12 cellular contexts compared by ENCODE assay signal in the genomic region with DNA sequence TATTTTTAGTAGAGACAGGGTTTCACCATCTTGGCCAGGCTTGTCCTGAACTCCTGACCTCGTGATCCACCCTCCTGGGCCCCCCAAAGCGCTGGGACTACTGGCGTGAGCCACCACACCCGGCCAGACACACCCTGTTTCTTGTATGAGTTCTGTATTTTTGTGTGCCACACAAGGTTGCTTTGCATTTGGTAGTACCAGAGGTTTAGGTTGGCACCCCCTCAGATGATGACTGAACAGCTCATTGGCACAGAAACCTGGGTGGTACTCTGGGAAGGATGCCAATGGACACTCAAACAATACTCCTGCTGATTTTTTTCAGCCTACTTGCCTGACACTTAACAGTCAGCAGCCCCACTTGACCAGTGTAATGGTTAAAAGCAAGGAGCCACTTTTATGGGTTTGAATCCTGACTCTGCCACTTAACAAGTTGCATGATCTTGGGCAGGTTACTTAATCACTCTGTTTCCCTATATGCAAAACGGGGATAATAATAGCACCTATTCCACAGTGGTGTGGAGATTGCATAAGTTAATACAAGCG. TPM values are rescaled to one million over a fixed set of nuclear protein-coding genes. Genes with fewer than 3 reads are reported as not detected.
DNase-seq lines count a peak whose midpoint lies in the region; ATAC-seq, FAIRE-seq and TF ChIP-seq lines count a peak whose summit lies in the region.
"Had no signal": no experiment of that assay in that cellular context is flagged by ENCODE, and none has a peak within 500 bp of the region (broad histone marks: within the 10 kb centered on the region; RNA-seq: fewer than 3 reads in every experiment).

No MANE protein-coding gene starts in this region.

- H3K9me3 ChIP-seq in RWPE2 (ENCODE audit: severe bottlenecking) (no peaks in the 10 kb centered on the region), lung (ENCODE audit: control insufficient read depth in 2 of 2, insufficient read depth in 1 of 2, low read length in 1 of 2) (no peaks in the 10 kb centered on the region), kidney (ENCODE audit: control insufficient read depth in 1 of 2, low read length in 2 of 2) (no peaks in the 10 kb centered on the region)
- H3K9me3 ChIP-seq: body of pancreas had no signal

- H3K36me3 Mint-ChIP-seq in activated naive CD4-positive, alpha-beta T cell treated with anti-CD3 and anti-CD28 coated beads, Interleukin-2, amount 50 U/mL, for 72 hours, result no peaks in the 10 kb centered on the region

- intact Hi-C loops in kidney (cut with DNase I), result no loop called here

- H3K27ac ChIP-seq in RWPE2 (ENCODE audit: poor library complexity, severe bottlenecking) (peak overlapping the region; percentile 27), lung (ENCODE audit: low read depth in 1 of 2, low read length in 1 of 2) (no peak overlapping the region), kidney (ENCODE audit: low read depth in 2 of 2, low read length in 2 of 2) (no peak overlapping the region)
- H3K27ac ChIP-seq: body of pancreas, hepatocyte had no signal

- peaks cover 19% of the 10 kb centered on the region for H3K4me1 ChIP-seq in RWPE2 (ENCODE audit: insufficient read depth, poor library complexity, severe bottlenecking)
- H3K4me1 ChIP-seq in lung (ENCODE audit: control insufficient read depth in 2 of 2, insufficient read depth in 2 of 2, low read length in 2 of 2), result no peaks in the 10 kb centered on the region
- no peaks in the 10 kb centered on the region for H3K4me1 ChIP-seq in kidney (ENCODE audit: control insufficient read depth in 1 of 2, insufficient read depth in 1 of 2, low read depth in 1 of 2, low read length in 2 of 2)
- H3K4me1 ChIP-seq: body of pancreas had no signal

- H3K9ac ChIP-seq in kidney (ENCODE audit: low read length in 2 of 2), result no peak overlapping the region

- no peak overlapping the region for H3K27ac Mint-ChIP-seq in activated naive CD4-positive, alpha-beta T cell treated with anti-CD3 and anti-CD28 coated beads, Interleukin-2, amount 50 U/mL, for 72 hours
- H3K27ac Mint-ChIP-seq: nephron progenitor cell had no signal

- no peak for FAIRE-seq in kidney (lab: Jason Lieb, UNC)

- WGBS in lung, 2 donors, result 44 to 75% methylated on average over 6 of the region's 6 CpGs

- peak; percentile 85 for DNase-seq in HT1080 (ENCODE audit: low read depth)
- DNase-seq in RWPE2 (ENCODE audit: low spot score), result no peak
- peak; percentile 64 for DNase-seq in lung (ENCODE audit: low spot score)
- no peak for DNase-seq in activated CD4-positive, alpha-beta T cell treated with anti-CD3 and anti-CD28 coated beads for 1 hour
- DNase-seq in activated effector memory CD4-positive, alpha-beta T cell treated with Interleukin-2 at 50 U/mL for 16 hours, result no peak
- DNase-seq in kidney, result no peak
- DNase-seq in activated naive CD4-positive, alpha-beta T cell treated with anti-CD3 and anti-CD28 coated beads, Interleukin-2, amount 50 U/mL, for 72 hours (ENCODE audit: low spot score in 2 of 2), result no peak
- DNase-seq: body of pancreas, nephron progenitor cell had no signal

- H3K36me3 ChIP-seq in RWPE2 (ENCODE audit: low read depth) (no peaks in the 10 kb centered on the region), lung (ENCODE audit: control insufficient read depth in 2 of 2, insufficient read depth in 2 of 2, low read length in 2 of 2) (no peaks in the 10 kb centered on the region), kidney (ENCODE audit: control insufficient read depth in 1 of 2, insufficient read depth in 2 of 2, low read length in 2 of 2) (no peaks in the 10 kb centered on the region)

- no peak for TF ChIP-seq CTCF in RWPE2 (IDR thresholded peaks at IDR 0.05; ENCODE audit: poor library complexity, severe bottlenecking)
- no peak for TF ChIP-seq CTCF in lung (IDR thresholded peaks at IDR 0.05; ENCODE audit: control extremely low read depth, extremely low read depth)
- no peak for TF ChIP-seq CTCF in kidney (IDR thresholded peaks at IDR 0.05; ENCODE audit: borderline replicate concordance, extremely low read depth, insufficient read depth)

- H3K27me3 ChIP-seq in RWPE2 (ENCODE audit: insufficient read depth, poor library complexity, severe bottlenecking) (no peaks in the 10 kb centered on the region), lung (ENCODE audit: control insufficient read depth, insufficient read depth) (no peaks in the 10 kb centered on the region)
- H3K27me3 ChIP-seq: body of pancreas, hepatocyte had no signal

- ATAC-seq in GM18502 (IDR thresholded peaks at IDR 0.05; ENCODE audit: poor library complexity, unreplicated experiment) (peak; percentile 31), RWPE2 (ENCODE audit: low read depth) (peak; percentile 71), lung (ENCODE audit: insufficient read depth, low FRiP score) (peak; percentile 73)
- ATAC-seq in activated naive CD4-positive, alpha-beta T cell treated with anti-CD3 and anti-CD28 coated beads, Interleukin-2, amount 50 U/mL, for 72 hours, result no peak
- ATAC-seq: body of pancreas, Panc1 had no signal

- no peaks in the 10 kb centered on the region for H3K9me3 Mint-ChIP-seq in activated naive CD4-positive, alpha-beta T cell treated with anti-CD3 and anti-CD28 coated beads, Interleukin-2, amount 50 U/mL, for 72 hours

- H3K4me3 ChIP-seq in RWPE2 (ENCODE audit: severe bottlenecking) (no peak overlapping the region), lung (no peak overlapping the region), kidney (ENCODE audit: low read length in 2 of 2) (no peak overlapping the region)
- H3K4me3 ChIP-seq: body of pancreas, hepatocyte had no signal

RNA-seq across cellular contexts. Expression of a gene that starts 39.2 kb away (rescaled TPM):
- total RNA-seq in HT1080 (2014; rRNA removed; shearing (Covaris generic)), result 6.7 and 7.9 TPM in 2 replicates
- polyA plus RNA-seq in HT1080 (2015; cell fraction: cytosol; rRNA removed), result 17.7 and 18.5 TPM in 2 replicates
- polyA plus RNA-seq in HT1080 (2015; cell fraction: nucleus; rRNA removed), result 11.0 and 13.3 TPM in 2 replicates
- 10 to 100 TPM; 27.4 to 36.7 TPM for total RNA-seq in lung
- polyA plus RNA-seq in lung, result 100 to 1,000 TPM in 1 of 2 donors, 10 to 100 TPM in 1; 61.9 to 323 TPM
- 2.4 TPM for total RNA-seq in kidney
- polyA plus RNA-seq in kidney (ENCODE audit: insufficient read depth, low read depth, low replicate concordance), result 0.67 TPM
- 10 to 100 TPM; 50.4 to 79.8 TPM for total RNA-seq in activated naive CD4-positive, alpha-beta T cell treated with anti-CD3 and anti-CD28 coated beads, Interleukin-2, amount 50 U/mL, for 72 hours

RNA-seq across cellular contexts. Expression of a gene that starts 49.3 kb away (rescaled TPM):
- 133 and 173 TPM in 2 replicates for total RNA-seq in HT1080 (2014; rRNA removed; shearing (Covaris generic))
- polyA plus RNA-seq in HT1080 (2015; cell fraction: cytosol; rRNA removed), result 137 and 140 TPM in 2 replicates
- 83.1 and 89.9 TPM in 2 replicates for polyA plus RNA-seq in HT1080 (2015; cell fraction: nucleus; rRNA removed)
- total RNA-seq in lung, result 100 to 1,000 TPM in 1 of 2 donors, 10 to 100 TPM in 1; 68.4 to 160 TPM
- 10 to 100 TPM; 49.6 to 94.4 TPM for polyA plus RNA-seq in lung
- total RNA-seq in kidney, result 72.3 TPM
- polyA plus RNA-seq in kidney (ENCODE audit: insufficient read depth, low read depth, low replicate concordance), result 85.7 TPM
- 10 to 100 TPM; 35.8 to 42.4 TPM for total RNA-seq in activated naive CD4-positive, alpha-beta T cell treated with anti-CD3 and anti-CD28 coated beads, Interleukin-2, amount 50 U/mL, for 72 hours

Comparison
In these comparisons a context has a peak if more than half of its experiments do, and no peak if none do; other contexts are left out.
1. ATAC-seq: peak in GM18502 (single experiment), RWPE2 (single experiment) and lung (single experiment); none in activated naive CD4-positive, alpha-beta T cell treated with anti-CD3 and anti-CD28 coated beads, Interleukin-2, amount 50 U/mL, for 72 hours (0 of 2).
2. DNase-seq: peak in HT1080 (single experiment) and lung (single experiment); none in RWPE2 (single experiment), activated CD4-positive, alpha-beta T cell treated with anti-CD3 and anti-CD28 coated beads for 1 hour (single experiment), activated effector memory CD4-positive, alpha-beta T cell treated with Interleukin-2 at 50 U/mL for 16 hours (single experiment), kidney (single experiment) and activated naive CD4-positive, alpha-beta T cell treated with anti-CD3 and anti-CD28 coated beads, Interleukin-2, amount 50 U/mL, for 72 hours (0 of 2).